Comparison of ENCODE assay signal across 1 cellular context in the genomic region with DNA sequence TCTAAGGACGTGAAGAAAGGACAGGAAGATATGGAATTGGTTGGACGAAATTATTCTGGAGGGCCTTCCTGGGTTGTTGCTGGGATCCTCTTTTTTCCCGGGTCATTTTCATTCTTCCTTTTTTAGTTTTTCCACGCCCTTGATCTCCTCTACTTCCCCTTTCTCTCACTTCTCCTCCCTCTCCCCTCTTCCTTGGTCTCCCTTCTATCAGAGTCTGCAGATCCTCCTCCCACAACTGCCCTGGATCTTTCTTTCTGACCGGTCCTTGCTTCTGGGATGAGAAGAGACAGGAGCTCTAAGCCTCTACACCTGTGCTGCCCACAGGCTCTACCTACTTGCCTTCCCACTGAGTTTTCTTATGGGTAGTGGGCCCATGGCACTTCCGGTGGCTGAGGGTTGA.
A peak's percentile ranks its signal among the peaks of the same experiment; 100 is the strongest.
TF ChIP-seq lines count a peak whose summit lies in the region.

No MANE protein-coding gene starts in this region.

TF ChIP-seq in K562, 482 proteins besides CTCF, POLR2A, EP300 and RAD21 (continued from another document and continues in another):
- TF ChIP-seq HDGF (IDR thresholded peaks at IDR 0.05), result no peak
- TF ChIP-seq TCF7L2 (IDR thresholded peaks at IDR 0.05; ENCODE audit: low read depth, low read length), result no peak
- TF ChIP-seq, protein P1, sequence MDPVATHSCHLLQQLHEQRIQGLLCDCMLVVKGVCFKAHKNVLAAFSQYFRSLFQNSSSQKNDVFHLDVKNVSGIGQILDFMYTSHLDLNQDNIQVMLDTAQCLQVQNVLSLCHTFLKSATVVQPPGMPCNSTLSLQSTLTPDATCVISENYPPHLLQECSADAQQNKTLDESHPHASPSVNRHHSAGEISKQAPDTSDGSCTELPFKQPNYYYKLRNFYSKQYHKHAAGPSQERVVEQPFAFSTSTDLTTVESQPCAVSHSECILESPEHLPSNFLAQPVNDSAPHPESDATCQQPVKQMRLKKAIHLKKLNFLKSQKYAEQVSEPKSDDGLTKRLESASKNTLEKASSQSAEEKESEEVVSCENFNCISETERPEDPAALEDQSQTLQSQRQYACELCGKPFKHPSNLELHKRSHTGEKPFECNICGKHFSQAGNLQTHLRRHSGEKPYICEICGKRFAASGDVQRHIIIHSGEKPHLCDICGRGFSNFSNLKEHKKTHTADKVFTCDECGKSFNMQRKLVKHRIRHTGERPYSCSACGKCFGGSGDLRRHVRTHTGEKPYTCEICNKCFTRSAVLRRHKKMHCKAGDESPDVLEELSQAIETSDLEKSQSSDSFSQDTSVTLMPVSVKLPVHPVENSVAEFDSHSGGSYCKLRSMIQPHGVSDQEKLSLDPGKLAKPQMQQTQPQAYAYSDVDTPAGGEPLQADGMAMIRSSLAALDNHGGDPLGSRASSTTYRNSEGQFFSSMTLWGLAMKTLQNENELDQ (CRISPR knock-in tag; IDR thresholded peaks at IDR 0.05; ENCODE audit: borderline replicate concordance), result no peak
- TF ChIP-seq ZNF184 (CRISPR knock-in tag; IDR thresholded peaks at IDR 0.05), result no peak
- TF ChIP-seq GATA2 (CRISPR knock-in tag; IDR thresholded peaks at IDR 0.05), result no peak; the same call in 1 of the 2 replicates
- TF ChIP-seq, protein P2, sequence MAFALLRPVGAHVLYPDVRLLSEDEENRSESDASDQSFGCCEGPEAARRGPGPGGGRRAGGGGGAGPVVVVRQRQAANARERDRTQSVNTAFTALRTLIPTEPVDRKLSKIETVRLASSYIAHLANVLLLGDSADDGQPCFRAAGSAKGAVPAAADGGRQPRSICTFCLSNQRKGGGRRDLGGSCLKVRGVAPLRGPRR (CRISPR knock-in tag; IDR thresholded peaks at IDR 0.05), result no peak
- TF ChIP-seq, protein P3, sequence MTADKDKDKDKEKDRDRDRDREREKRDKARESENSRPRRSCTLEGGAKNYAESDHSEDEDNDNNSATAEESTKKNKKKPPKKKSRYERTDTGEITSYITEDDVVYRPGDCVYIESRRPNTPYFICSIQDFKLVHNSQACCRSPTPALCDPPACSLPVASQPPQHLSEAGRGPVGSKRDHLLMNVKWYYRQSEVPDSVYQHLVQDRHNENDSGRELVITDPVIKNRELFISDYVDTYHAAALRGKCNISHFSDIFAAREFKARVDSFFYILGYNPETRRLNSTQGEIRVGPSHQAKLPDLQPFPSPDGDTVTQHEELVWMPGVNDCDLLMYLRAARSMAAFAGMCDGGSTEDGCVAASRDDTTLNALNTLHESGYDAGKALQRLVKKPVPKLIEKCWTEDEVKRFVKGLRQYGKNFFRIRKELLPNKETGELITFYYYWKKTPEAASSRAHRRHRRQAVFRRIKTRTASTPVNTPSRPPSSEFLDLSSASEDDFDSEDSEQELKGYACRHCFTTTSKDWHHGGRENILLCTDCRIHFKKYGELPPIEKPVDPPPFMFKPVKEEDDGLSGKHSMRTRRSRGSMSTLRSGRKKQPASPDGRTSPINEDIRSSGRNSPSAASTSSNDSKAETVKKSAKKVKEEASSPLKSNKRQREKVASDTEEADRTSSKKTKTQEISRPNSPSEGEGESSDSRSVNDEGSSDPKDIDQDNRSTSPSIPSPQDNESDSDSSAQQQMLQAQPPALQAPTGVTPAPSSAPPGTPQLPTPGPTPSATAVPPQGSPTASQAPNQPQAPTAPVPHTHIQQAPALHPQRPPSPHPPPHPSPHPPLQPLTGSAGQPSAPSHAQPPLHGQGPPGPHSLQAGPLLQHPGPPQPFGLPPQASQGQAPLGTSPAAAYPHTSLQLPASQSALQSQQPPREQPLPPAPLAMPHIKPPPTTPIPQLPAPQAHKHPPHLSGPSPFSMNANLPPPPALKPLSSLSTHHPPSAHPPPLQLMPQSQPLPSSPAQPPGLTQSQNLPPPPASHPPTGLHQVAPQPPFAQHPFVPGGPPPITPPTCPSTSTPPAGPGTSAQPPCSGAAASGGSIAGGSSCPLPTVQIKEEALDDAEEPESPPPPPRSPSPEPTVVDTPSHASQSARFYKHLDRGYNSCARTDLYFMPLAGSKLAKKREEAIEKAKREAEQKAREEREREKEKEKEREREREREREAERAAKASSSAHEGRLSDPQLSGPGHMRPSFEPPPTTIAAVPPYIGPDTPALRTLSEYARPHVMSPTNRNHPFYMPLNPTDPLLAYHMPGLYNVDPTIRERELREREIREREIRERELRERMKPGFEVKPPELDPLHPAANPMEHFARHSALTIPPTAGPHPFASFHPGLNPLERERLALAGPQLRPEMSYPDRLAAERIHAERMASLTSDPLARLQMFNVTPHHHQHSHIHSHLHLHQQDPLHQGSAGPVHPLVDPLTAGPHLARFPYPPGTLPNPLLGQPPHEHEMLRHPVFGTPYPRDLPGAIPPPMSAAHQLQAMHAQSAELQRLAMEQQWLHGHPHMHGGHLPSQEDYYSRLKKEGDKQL (CRISPR knock-in tag; IDR thresholded peaks at IDR 0.05; ENCODE audit: borderline replicate concordance), result no peak
- TF ChIP-seq, protein P4, sequence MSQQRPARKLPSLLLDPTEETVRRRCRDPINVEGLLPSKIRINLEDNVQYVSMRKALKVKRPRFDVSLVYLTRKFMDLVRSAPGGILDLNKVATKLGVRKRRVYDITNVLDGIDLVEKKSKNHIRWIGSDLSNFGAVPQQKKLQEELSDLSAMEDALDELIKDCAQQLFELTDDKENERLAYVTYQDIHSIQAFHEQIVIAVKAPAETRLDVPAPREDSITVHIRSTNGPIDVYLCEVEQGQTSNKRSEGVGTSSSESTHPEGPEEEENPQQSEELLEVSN (IDR thresholded peaks at IDR 0.05; ENCODE audit: borderline replicate concordance in 1 of 2, extremely low read depth in 1 of 2, insufficient read depth in 1 of 2, insufficient read length in 1 of 2, low read depth in 1 of 2, low read length in 1 of 2, poor library complexity in 1 of 2, severe bottlenecking in 1 of 2), result no peak
- TF ChIP-seq, protein P5, sequence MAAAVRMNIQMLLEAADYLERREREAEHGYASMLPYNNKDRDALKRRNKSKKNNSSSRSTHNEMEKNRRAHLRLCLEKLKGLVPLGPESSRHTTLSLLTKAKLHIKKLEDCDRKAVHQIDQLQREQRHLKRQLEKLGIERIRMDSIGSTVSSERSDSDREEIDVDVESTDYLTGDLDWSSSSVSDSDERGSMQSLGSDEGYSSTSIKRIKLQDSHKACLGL (CRISPR knock-in tag; IDR thresholded peaks at IDR 0.05; ENCODE audit: borderline replicate concordance, poor library complexity, severe bottlenecking), result no peak
- no peak for TF ChIP-seq RFX5 (IDR thresholded peaks at IDR 0.05; ENCODE audit: low read depth, low read length)
- no peak for TF ChIP-seq ZNF134 (CRISPR knock-in tag; conservative IDR thresholded peaks at IDR 0.05)
- no peak for TF ChIP-seq ZBED1 (IDR thresholded peaks at IDR 0.05)
- TF ChIP-seq PML (IDR thresholded peaks at IDR 0.05; ENCODE audit: low read length), result no peak
- no peak for TF ChIP-seq ZFP36 (IDR thresholded peaks at IDR 0.05; ENCODE audit: low read depth, low read length, partially characterized antibody)
- TF ChIP-seq, protein P6, sequence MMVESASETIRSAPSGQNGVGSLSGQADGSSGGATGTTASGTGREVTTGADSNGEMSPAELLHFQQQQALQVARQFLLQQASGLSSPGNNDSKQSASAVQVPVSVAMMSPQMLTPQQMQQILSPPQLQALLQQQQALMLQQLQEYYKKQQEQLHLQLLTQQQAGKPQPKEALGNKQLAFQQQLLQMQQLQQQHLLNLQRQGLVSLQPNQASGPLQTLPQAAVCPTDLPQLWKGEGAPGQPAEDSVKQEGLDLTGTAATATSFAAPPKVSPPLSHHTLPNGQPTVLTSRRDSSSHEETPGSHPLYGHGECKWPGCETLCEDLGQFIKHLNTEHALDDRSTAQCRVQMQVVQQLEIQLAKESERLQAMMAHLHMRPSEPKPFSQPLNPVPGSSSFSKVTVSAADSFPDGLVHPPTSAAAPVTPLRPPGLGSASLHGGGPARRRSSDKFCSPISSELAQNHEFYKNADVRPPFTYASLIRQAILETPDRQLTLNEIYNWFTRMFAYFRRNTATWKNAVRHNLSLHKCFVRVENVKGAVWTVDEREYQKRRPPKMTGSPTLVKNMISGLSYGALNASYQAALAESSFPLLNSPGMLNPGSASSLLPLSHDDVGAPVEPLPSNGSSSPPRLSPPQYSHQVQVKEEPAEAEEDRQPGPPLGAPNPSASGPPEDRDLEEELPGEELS (CRISPR knock-in tag; IDR thresholded peaks at IDR 0.05; ENCODE audit: borderline replicate concordance), result no peak
- TF ChIP-seq EP400 (IDR thresholded peaks at IDR 0.05), result no peak
- TF ChIP-seq, protein P7, sequence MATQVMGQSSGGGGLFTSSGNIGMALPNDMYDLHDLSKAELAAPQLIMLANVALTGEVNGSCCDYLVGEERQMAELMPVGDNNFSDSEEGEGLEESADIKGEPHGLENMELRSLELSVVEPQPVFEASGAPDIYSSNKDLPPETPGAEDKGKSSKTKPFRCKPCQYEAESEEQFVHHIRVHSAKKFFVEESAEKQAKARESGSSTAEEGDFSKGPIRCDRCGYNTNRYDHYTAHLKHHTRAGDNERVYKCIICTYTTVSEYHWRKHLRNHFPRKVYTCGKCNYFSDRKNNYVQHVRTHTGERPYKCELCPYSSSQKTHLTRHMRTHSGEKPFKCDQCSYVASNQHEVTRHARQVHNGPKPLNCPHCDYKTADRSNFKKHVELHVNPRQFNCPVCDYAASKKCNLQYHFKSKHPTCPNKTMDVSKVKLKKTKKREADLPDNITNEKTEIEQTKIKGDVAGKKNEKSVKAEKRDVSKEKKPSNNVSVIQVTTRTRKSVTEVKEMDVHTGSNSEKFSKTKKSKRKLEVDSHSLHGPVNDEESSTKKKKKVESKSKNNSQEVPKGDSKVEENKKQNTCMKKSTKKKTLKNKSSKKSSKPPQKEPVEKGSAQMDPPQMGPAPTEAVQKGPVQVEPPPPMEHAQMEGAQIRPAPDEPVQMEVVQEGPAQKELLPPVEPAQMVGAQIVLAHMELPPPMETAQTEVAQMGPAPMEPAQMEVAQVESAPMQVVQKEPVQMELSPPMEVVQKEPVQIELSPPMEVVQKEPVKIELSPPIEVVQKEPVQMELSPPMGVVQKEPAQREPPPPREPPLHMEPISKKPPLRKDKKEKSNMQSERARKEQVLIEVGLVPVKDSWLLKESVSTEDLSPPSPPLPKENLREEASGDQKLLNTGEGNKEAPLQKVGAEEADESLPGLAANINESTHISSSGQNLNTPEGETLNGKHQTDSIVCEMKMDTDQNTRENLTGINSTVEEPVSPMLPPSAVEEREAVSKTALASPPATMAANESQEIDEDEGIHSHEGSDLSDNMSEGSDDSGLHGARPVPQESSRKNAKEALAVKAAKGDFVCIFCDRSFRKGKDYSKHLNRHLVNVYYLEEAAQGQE (CRISPR knock-in tag; IDR thresholded peaks at IDR 0.05; ENCODE audit: low read depth), result no peak
- TF ChIP-seq MYBL2 (IDR thresholded peaks at IDR 0.05; ENCODE audit: low read depth), result no peak
- TF ChIP-seq MYBL2 (CRISPR knock-in tag; IDR thresholded peaks at IDR 0.05; ENCODE audit: borderline replicate concordance), result no peak
- TF ChIP-seq, protein P8, sequence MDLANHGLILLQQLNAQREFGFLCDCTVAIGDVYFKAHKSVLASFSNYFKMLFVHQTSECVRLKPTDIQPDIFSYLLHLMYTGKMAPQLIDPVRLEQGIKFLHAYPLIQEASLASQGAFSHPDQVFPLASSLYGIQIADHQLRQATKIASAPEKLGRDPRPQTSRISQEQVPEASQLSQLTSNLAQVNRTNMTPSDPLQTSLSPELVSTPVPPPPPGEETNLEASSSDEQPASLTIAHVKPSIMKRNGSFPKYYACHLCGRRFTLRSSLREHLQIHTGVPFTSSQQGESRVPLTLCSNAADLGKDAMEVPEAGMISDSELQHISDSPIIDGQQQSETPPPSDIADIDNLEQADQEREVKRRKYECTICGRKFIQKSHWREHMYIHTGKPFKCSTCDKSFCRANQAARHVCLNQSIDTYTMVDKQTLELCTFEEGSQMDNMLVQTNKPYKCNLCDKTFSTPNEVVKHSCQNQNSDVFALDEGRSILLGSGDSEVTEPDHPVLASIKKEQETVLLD (IDR thresholded peaks at IDR 0.05), result 0 out of 2 replicates have a peak, but pooled peaks have one; percentile 23
- no peak for TF ChIP-seq ZC3H4 (CRISPR knock-in tag; IDR thresholded peaks at IDR 0.05; ENCODE audit: borderline replicate concordance)
- TF ChIP-seq PHF20 (IDR thresholded peaks at IDR 0.05; ENCODE audit: partially characterized antibody), result no peak
- TF ChIP-seq, protein P9, sequence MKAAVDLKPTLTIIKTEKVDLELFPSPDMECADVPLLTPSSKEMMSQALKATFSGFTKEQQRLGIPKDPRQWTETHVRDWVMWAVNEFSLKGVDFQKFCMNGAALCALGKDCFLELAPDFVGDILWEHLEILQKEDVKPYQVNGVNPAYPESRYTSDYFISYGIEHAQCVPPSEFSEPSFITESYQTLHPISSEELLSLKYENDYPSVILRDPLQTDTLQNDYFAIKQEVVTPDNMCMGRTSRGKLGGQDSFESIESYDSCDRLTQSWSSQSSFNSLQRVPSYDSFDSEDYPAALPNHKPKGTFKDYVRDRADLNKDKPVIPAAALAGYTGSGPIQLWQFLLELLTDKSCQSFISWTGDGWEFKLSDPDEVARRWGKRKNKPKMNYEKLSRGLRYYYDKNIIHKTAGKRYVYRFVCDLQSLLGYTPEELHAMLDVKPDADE (conservative IDR thresholded peaks at IDR 0.05; ENCODE audit: control insufficient read depth, low read depth, low read length), result no peak
- no peak for TF ChIP-seq NRF1 (conservative IDR thresholded peaks at IDR 0.05 in 1 of 2, IDR thresholded peaks at IDR 0.05 in 1 of 2)
- no peak for TF ChIP-seq CREB1 (IDR thresholded peaks at IDR 0.05)
- no peak for TF ChIP-seq CREB1 (CRISPR knock-in tag; IDR thresholded peaks at IDR 0.05)
- TF ChIP-seq STAT5B (CRISPR knock-in tag; IDR thresholded peaks at IDR 0.05), result no peak
- TF ChIP-seq SOX6 (IDR thresholded peaks at IDR 0.05), result no peak
- TF ChIP-seq, protein P10, sequence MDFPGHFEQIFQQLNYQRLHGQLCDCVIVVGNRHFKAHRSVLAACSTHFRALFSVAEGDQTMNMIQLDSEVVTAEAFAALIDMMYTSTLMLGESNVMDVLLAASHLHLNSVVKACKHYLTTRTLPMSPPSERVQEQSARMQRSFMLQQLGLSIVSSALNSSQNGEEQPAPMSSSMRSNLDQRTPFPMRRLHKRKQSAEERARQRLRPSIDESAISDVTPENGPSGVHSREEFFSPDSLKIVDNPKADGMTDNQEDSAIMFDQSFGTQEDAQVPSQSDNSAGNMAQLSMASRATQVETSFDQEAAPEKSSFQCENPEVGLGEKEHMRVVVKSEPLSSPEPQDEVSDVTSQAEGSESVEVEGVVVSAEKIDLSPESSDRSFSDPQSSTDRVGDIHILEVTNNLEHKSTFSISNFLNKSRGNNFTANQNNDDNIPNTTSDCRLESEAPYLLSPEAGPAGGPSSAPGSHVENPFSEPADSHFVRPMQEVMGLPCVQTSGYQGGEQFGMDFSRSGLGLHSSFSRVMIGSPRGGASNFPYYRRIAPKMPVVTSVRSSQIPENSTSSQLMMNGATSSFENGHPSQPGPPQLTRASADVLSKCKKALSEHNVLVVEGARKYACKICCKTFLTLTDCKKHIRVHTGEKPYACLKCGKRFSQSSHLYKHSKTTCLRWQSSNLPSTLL (IDR thresholded peaks at IDR 0.05), result no peak
- no peak for TF ChIP-seq IRF2 (CRISPR knock-in tag; IDR thresholded peaks at IDR 0.05)
- TF ChIP-seq EWSR1 (IDR thresholded peaks at IDR 0.05; ENCODE audit: borderline replicate concordance, low read depth, partially characterized antibody), result no peak
- TF ChIP-seq NBN (IDR thresholded peaks at IDR 0.05; ENCODE audit: low read depth), result peak; percentile 61; the same call in 1 of the 2 replicates
- no peak for TF ChIP-seq ZNF384 (IDR thresholded peaks at IDR 0.05; ENCODE audit: low read depth, low read length)
- TF ChIP-seq ZNF57 (CRISPR knock-in tag; IDR thresholded peaks at IDR 0.05), result no peak
- TF ChIP-seq MBD2 (IDR thresholded peaks at IDR 0.05; ENCODE audit: borderline replicate concordance, low read depth), result 0 out of 2 replicates have a peak, but pooled peaks have one; percentile 26
- peak; percentile 14; the same call in 1 of the 2 replicates for TF ChIP-seq NFIC (IDR thresholded peaks at IDR 0.05)
- TF ChIP-seq FOXK1 (CRISPR knock-in tag; IDR thresholded peaks at IDR 0.05; ENCODE audit: borderline replicate concordance), result no peak
- TF ChIP-seq SMARCE1 (IDR thresholded peaks at IDR 0.05), result peak; percentile 83
- TF ChIP-seq ZNF75A (CRISPR knock-in tag; IDR thresholded peaks at IDR 0.05), result no peak
- 0 out of 2 replicates have a peak, but pooled peaks have one; percentile 55 for TF ChIP-seq LCOR (CRISPR knock-in tag; IDR thresholded peaks at IDR 0.05)
- TF ChIP-seq ZNF121 (CRISPR knock-in tag; conservative IDR thresholded peaks at IDR 0.05), result no peak
